In genomic region chr20:33676121-33676520, GRCh38 we compare ENCODE assay signal across 1 cellular context.
TF ChIP-seq lines count a peak whose summit lies in the region.

No MANE protein-coding gene starts in this region.

TF ChIP-seq in K562, 482 proteins besides CTCF, POLR2A, EP300 and RAD21:
- TF ChIP-seq POLR2G (IDR thresholded peaks at IDR 0.05; ENCODE audit: low read depth, low read length): peak; percentile 10; the same call in 1 of the 2 replicates
- no peak for TF ChIP-seq RBBP5 (IDR thresholded peaks at IDR 0.05; ENCODE audit: borderline replicate concordance, insufficient read depth, low read length, poor library complexity, severe bottlenecking)
- no peak for TF ChIP-seq PTRF (tag; IDR thresholded peaks at IDR 0.05)
- TF ChIP-seq RBFOX2 (IDR thresholded peaks at IDR 0.05; ENCODE audit: low read depth, low read length): 0 out of 2 replicates have a peak, but pooled peaks have one; percentile 27
- no peak for TF ChIP-seq NFIX (CRISPR knock-in tag; IDR thresholded peaks at IDR 0.05; ENCODE audit: low read depth)
- no peak for TF ChIP-seq BHLHE40 (IDR thresholded peaks at IDR 0.05; ENCODE audit: low read length)
- TF ChIP-seq U2AF1 (optimal IDR thresholded peaks at IDR 0.05; ENCODE audit: low read depth, low read length): no peak
- peak in 1 of 2 experiments; percentile 27; a peak in 1 of 4 replicates for TF ChIP-seq KDM1A (IDR thresholded peaks at IDR 0.05)
